Comparison of ENCODE assay signal across 22 cellular contexts in genomic region chr17:40883960-40884359, GRCh38. TPM values are rescaled to one million over a fixed set of nuclear protein-coding genes. Genes with fewer than 3 reads are reported as not detected.
DNase-seq lines count a peak whose midpoint lies in the region; ATAC-seq, FAIRE-seq and TF ChIP-seq lines count a peak whose summit lies in the region.
"Had no signal": no experiment of that assay in that cellular context is flagged by ENCODE, and none has a peak within 500 bp of the region (broad histone marks: within the 10 kb centered on the region; RNA-seq: fewer than 3 reads in every experiment).

No MANE protein-coding gene starts in this region.

- ATAC-seq in mucosa of descending colon: peak; percentile 79
- no peak for ATAC-seq in GM21528 (IDR thresholded peaks at IDR 0.05; ENCODE audit: low FRiP score, unreplicated experiment)
- ATAC-seq: HepG2 had no signal

- peak overlapping the region in 1 of 2 donors; percentile 74 for H3K9ac ChIP-seq in colonic mucosa (ENCODE audit: low read depth in 2 of 2, low read length in 2 of 2)
- H3K9ac ChIP-seq: BLaER1 had no signal

- H3K27ac ChIP-seq in colonic mucosa (peak overlapping the region; percentile 70), small intestine (ENCODE audit: low read depth in 1 of 2, low read length in 1 of 2) (no peak overlapping the region)
- H3K27ac ChIP-seq: BLaER1 had no signal

- TF ChIP-seq CTCF in colonic mucosa (IDR thresholded peaks at IDR 0.05): no peak
- no peak for TF ChIP-seq CTCF in mucosa of descending colon (IDR thresholded peaks at IDR 0.05)

- H3K27me3 ChIP-seq in colonic mucosa (no peaks in the 10 kb centered on the region), small intestine (ENCODE audit: control insufficient read depth in 2 of 2, insufficient read depth in 2 of 2, low read length in 2 of 2) (no peaks in the 10 kb centered on the region)
- H3K27me3 ChIP-seq: BLaER1 had no signal

- H3K36me3 ChIP-seq in colonic mucosa: peaks cover 2% of the 10 kb centered on the region
- H3K36me3 ChIP-seq in mucosa of descending colon (ENCODE audit: low read depth): no peaks in the 10 kb centered on the region
- H3K36me3 ChIP-seq in small intestine (ENCODE audit: control insufficient read depth in 2 of 2, insufficient read depth in 2 of 2, low read length in 2 of 2): peaks cover 0 to 14% of the 10 kb centered on the region in 2 donors
- H3K36me3 ChIP-seq: BLaER1 had no signal

- no peak overlapping the region for H3K27ac Mint-ChIP-seq in T-helper 2 cell treated with Interferon-gamma antibody and Interleukin-4, amounts not matched to agents 5 μg/mL and 100 μg/mL, for 36 hours
- H3K27ac Mint-ChIP-seq: CD14-positive monocyte; CD4-positive, alpha-beta memory T cell; H9 had no signal

- H3K4me3 ChIP-seq in colonic mucosa (peak overlapping the region; percentile 34), mucosa of descending colon (peak overlapping the region; percentile 6), small intestine (ENCODE audit: low read depth in 1 of 2, low read length in 2 of 2) (peak overlapping the region in 1 of 2 donors; percentile 81)
- H3K4me3 ChIP-seq: BLaER1 had no signal

- H3K27me3 Mint-ChIP-seq in T-helper 2 cell treated with Interferon-gamma antibody and Interleukin-4, amounts not matched to agents 5 μg/mL and 100 μg/mL, for 36 hours (ENCODE audit: low read depth): peaks cover 28% of the 10 kb centered on the region

- H3K9me3 ChIP-seq in colonic mucosa (no peaks in the 10 kb centered on the region), mucosa of descending colon (no peaks in the 10 kb centered on the region), small intestine (ENCODE audit: control insufficient read depth, low read depth) (no peaks in the 10 kb centered on the region)
- H3K9me3 ChIP-seq: BLaER1 had no signal

- H3K36me3 Mint-ChIP-seq in T-helper 2 cell treated with Interferon-gamma antibody and Interleukin-4, amounts not matched to agents 5 μg/mL and 100 μg/mL, for 36 hours (ENCODE audit: low read depth): no peaks in the 10 kb centered on the region
- H3K36me3 Mint-ChIP-seq: CD14-positive monocyte; CD4-positive, alpha-beta memory T cell had no signal

- no peaks in the 10 kb centered on the region for H3K9me3 Mint-ChIP-seq in T-helper 2 cell treated with Interferon-gamma antibody and Interleukin-4, amounts not matched to agents 5 μg/mL and 100 μg/mL, for 36 hours
- H3K9me3 Mint-ChIP-seq: H9 had no signal

- no peaks in the 10 kb centered on the region for H3K4me1 Mint-ChIP-seq in T-helper 2 cell treated with Interferon-gamma antibody and Interleukin-4, amounts not matched to agents 5 μg/mL and 100 μg/mL, for 36 hours (ENCODE audit: low read depth)
- H3K4me1 Mint-ChIP-seq: CD14-positive monocyte; CD4-positive, alpha-beta memory T cell; H9 had no signal

- H3K4me1 ChIP-seq in colonic mucosa (no peaks in the 10 kb centered on the region), mucosa of descending colon (ENCODE audit: low read depth) (peaks cover 4% of the 10 kb centered on the region), small intestine (ENCODE audit: control insufficient read depth in 2 of 2, insufficient read depth in 1 of 2, low read depth in 1 of 2, low read length in 1 of 2) (peaks cover 0 to 2% of the 10 kb centered on the region in 2 donors)

- H3K4me3 Mint-ChIP-seq in T-helper 2 cell treated with Interferon-gamma antibody and Interleukin-4, amounts not matched to agents 5 μg/mL and 100 μg/mL, for 36 hours: no peak overlapping the region
- H3K4me3 Mint-ChIP-seq: CD4-positive, alpha-beta memory T cell; H9 had no signal

- peak; percentile 71 for FAIRE-seq in small intestine (lab: Jason Lieb, UNC)
- FAIRE-seq: GM12892, GM18507, HepG2 had no signal

- intact Hi-C loops in colonic mucosa (cut with DNase I): no loop called here
- intact Hi-C loops in mucosa of descending colon (cut with DNase I, micrococcal nuclease): no loop called here

- DNase-seq in LoVo (ENCODE audit: low spot score) (peak; percentile 19), colonic mucosa (no peak), mucosa of descending colon (no peak), small intestine (peak; percentile 89), NCI-H524 (lab: John Stamatoyannopoulos, UW) (no peak)
- no peak for DNase-seq in T-helper 2 cell treated with Interferon-gamma antibody and Interleukin-4, amounts not matched to agents 5 μg/mL and 100 μg/mL, for 36 hours (ENCODE audit: low spot score)
- DNase-seq: 8988T; CD4-positive, alpha-beta memory T cell; DMS153; DMS79; GDM1; GOT3; H9 had no signal

RNA-seq across cellular contexts. Expression of gene KRT20, which starts 1.1 kb away (rescaled TPM):
- total RNA-seq in colonic mucosa (1,000 to 10,000 TPM; 1,610 to 1,735 TPM), mucosa of descending colon (1,000 to 10,000 TPM in 2 of 3 donors, 100 to 1,000 TPM in 1; 553 to 1,810 (median 1,312) TPM)
- polyA plus RNA-seq in small intestine: 1,000 to 10,000 TPM in 1 of 3 donors, 100 to 1,000 TPM in 2; 369 to 1,534 (median 721) TPM
- total RNA-seq: A673; CD4-positive, alpha-beta memory T cell; Daoy; H9 had no signal
- polyA plus RNA-seq: AG04450; CD14-positive monocyte; CD4-positive, alpha-beta memory T cell had no signal

RNA-seq across cellular contexts. Expression of gene KRT12, which starts 16.9 kb away (rescaled TPM):
- total RNA-seq in colonic mucosa (1 to 10 TPM; 2.2 to 4.4 TPM), mucosa of descending colon (1 to 10 TPM in 2 of 3 donors, under 1 TPM in 1; 0.80 to 6.0 (median 2.5) TPM)
- polyA plus RNA-seq in small intestine: 1 to 10 TPM in 2 of 3 donors, under 1 TPM in 1; 0.33 to 9.2 (median 5.9) TPM
- total RNA-seq: A673; CD4-positive, alpha-beta memory T cell; Daoy; H9 had no signal
- polyA plus RNA-seq: AG04450; CD14-positive monocyte; CD4-positive, alpha-beta memory T cell had no signal

RNA-seq across cellular contexts. Expression of gene KRT23, which starts 53.5 kb away (rescaled TPM):
- total RNA-seq in colonic mucosa (1 to 10 TPM in 1 of 2 donors, under 1 TPM in 1; 0.27 to 1.2 TPM), mucosa of descending colon (under 1 TPM in 1 of 3 donors, not detected in 2; 0.53 TPM)
- polyA plus RNA-seq in small intestine: under 1 TPM in 1 of 3 donors, not detected in 2; 0.82 TPM
- total RNA-seq: A673; CD4-positive, alpha-beta memory T cell; Daoy; H9 had no signal

Comparison
In these comparisons a context has a peak if more than half of its experiments do, and no peak if none do; other contexts are left out.
1. DNase-seq: peak in LoVo (single experiment) and small intestine (single experiment); none in colonic mucosa (single experiment), mucosa of descending colon (0 of 3), NCI-H524 (0 of 2) and T-helper 2 cell treated with Interferon-gamma antibody and Interleukin-4, amounts not matched to agents 5 μg/mL and 100 μg/mL, for 36 hours (single experiment).